In genomic region chr1:230255116-230255515, GRCh38 we compare ENCODE assay signal across 24 cellular contexts.
"Had no signal": no experiment of that assay in that cellular context is flagged by ENCODE, and none has a peak within 500 bp of the region (broad histone marks: within the 10 kb centered on the region; RNA-seq: fewer than 3 reads in every experiment).

No MANE protein-coding gene starts in this region.

- H3K4me3 Mint-ChIP-seq: activated CD4-positive, alpha-beta memory T cell treated with anti-CD3 and anti-CD28 coated beads for 36 hours; activated CD4-positive, alpha-beta T cell treated with anti-CD3 and anti-CD28 coated beads, Interleukin-2, amount 10 ng/mL, durations not matched to agents 7 days and 5 days; activated naive CD8-positive, alpha-beta T cell; T-cell had no signal

- FAIRE-seq: colon, TTC549 had no signal

- DNase-seq: activated CD4-positive, alpha-beta memory T cell treated with anti-CD3 and anti-CD28 coated beads for 36 hours; activated CD4-positive, alpha-beta T cell treated with anti-CD3 and anti-CD28 coated beads, Interleukin-2, amount 10 ng/mL, durations not matched to agents 7 days and 5 days; activated CD4-positive, CD25-positive, alpha-beta regulatory T cell; activated effector memory CD4-positive, alpha-beta T cell treated with Interleukin-2 at 50 U/mL for 16 hours; activated naive CD4-positive, alpha-beta T cell; activated T-cell treated with anti-CD3 and anti-CD28 coated beads for 4 hours; cerebellar nuclear complex; Kasumi-1; KBM-7; NCI-H1048; NCI-H146; NCI-H187 treated with DMSO at 0.1 percent for 48 hours; NCI-H2171; NCI-H2227 treated with DMSO at 0.1 percent for 48 hours; NCI-H446 treated with DMSO at 0.1 percent for 48 hours; NCI-H524 treated with DMSO at 0.1 percent for 48 hours; PC-3; T-cell; T-helper 2 cell; T1000 had no signal

- ATAC-seq: PC-3, T-cell had no signal

- H3K9me3 Mint-ChIP-seq: activated CD4-positive, alpha-beta memory T cell treated with anti-CD3 and anti-CD28 coated beads for 36 hours; activated CD4-positive, alpha-beta T cell treated with anti-CD3 and anti-CD28 coated beads, Interleukin-2, amount 10 ng/mL, durations not matched to agents 7 days and 5 days; T-cell had no signal

- H3K4me3 ChIP-seq: SK-N-MC had no signal

- H3K27ac ChIP-seq: SK-N-MC had no signal

- H3K27me3 Mint-ChIP-seq: activated CD4-positive, alpha-beta memory T cell treated with anti-CD3 and anti-CD28 coated beads for 36 hours; activated CD4-positive, alpha-beta T cell treated with anti-CD3 and anti-CD28 coated beads, Interleukin-2, amount 10 ng/mL, durations not matched to agents 7 days and 5 days; activated naive CD8-positive, alpha-beta T cell; T-cell had no signal

- H3K27ac Mint-ChIP-seq: activated CD4-positive, alpha-beta memory T cell treated with anti-CD3 and anti-CD28 coated beads for 36 hours; activated CD4-positive, alpha-beta T cell treated with anti-CD3 and anti-CD28 coated beads, Interleukin-2, amount 10 ng/mL, durations not matched to agents 7 days and 5 days; activated naive CD8-positive, alpha-beta T cell; T-cell had no signal

- H3K4me1 Mint-ChIP-seq: T-cell had no signal
